1 cellular context compared by ENCODE assay signal in the genomic region with DNA sequence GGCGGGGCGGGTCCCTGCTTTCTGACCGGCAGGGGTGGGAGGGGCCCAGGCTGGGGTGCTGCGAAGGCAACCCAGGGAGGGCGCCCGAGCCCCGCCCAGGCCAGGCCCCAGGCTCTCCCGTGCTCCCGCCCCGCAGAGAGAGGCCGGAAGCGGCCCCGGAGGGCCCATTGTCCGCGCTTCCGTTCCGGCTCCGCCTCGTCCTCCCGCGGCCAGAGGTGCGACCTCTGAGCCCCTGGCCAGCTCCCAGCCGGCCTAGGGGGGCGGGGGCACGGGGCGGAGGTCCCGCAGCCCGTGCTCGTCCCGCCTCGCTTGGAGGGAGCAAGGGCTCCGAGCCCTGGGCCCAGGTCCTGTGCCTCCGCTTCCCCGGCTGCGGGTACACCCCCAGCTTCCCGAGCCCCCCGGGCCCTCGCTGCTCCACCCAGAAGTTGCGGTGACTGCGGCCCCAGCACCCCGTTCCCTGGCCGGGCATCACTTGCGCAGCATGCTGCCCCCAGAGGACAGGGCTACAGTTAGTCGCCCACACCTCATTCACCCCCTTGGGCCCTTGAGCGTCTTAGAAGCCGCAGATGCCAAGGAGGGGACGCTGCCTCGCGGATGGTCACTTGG.
A peak's percentile ranks its signal among the peaks of the same experiment; 100 is the strongest.
TF ChIP-seq lines count a peak whose summit lies in the region.

No MANE protein-coding gene starts in this region.

TF ChIP-seq in HepG2, 621 proteins besides CTCF, POLR2A, EP300 and RAD21 (continued from another document):
- TF ChIP-seq PRDM10 (CRISPR knock-in tag; IDR thresholded peaks at IDR 0.05; ENCODE audit: low read depth), result peak; percentile 81
- TF ChIP-seq DNMT1 (CRISPR knock-in tag; IDR thresholded peaks at IDR 0.05), result no peak
- no peak for TF ChIP-seq FOSL1 (CRISPR knock-in tag; IDR thresholded peaks at IDR 0.05; ENCODE audit: borderline replicate concordance)
- no peak for TF ChIP-seq ZNF660 (CRISPR knock-in tag; IDR thresholded peaks at IDR 0.05; ENCODE audit: borderline replicate concordance, low read depth)
- TF ChIP-seq ZNF891 (CRISPR knock-in tag; IDR thresholded peaks at IDR 0.05), result 0 out of 2 replicates have a peak, but pooled peaks have one; percentile 56
- TF ChIP-seq MYNN (CRISPR knock-in tag; IDR thresholded peaks at IDR 0.05; ENCODE audit: low read depth), result no peak
- TF ChIP-seq, protein P1, sequence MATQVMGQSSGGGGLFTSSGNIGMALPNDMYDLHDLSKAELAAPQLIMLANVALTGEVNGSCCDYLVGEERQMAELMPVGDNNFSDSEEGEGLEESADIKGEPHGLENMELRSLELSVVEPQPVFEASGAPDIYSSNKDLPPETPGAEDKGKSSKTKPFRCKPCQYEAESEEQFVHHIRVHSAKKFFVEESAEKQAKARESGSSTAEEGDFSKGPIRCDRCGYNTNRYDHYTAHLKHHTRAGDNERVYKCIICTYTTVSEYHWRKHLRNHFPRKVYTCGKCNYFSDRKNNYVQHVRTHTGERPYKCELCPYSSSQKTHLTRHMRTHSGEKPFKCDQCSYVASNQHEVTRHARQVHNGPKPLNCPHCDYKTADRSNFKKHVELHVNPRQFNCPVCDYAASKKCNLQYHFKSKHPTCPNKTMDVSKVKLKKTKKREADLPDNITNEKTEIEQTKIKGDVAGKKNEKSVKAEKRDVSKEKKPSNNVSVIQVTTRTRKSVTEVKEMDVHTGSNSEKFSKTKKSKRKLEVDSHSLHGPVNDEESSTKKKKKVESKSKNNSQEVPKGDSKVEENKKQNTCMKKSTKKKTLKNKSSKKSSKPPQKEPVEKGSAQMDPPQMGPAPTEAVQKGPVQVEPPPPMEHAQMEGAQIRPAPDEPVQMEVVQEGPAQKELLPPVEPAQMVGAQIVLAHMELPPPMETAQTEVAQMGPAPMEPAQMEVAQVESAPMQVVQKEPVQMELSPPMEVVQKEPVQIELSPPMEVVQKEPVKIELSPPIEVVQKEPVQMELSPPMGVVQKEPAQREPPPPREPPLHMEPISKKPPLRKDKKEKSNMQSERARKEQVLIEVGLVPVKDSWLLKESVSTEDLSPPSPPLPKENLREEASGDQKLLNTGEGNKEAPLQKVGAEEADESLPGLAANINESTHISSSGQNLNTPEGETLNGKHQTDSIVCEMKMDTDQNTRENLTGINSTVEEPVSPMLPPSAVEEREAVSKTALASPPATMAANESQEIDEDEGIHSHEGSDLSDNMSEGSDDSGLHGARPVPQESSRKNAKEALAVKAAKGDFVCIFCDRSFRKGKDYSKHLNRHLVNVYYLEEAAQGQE (IDR thresholded peaks at IDR 0.05; ENCODE audit: borderline replicate concordance in 1 of 2, low read depth in 1 of 2, low read length in 2 of 2), result peak in 1 of 2 experiments; percentile 47; a peak in 1 of 4 replicates
- peak; percentile 29 for TF ChIP-seq ZNF142 (CRISPR knock-in tag; IDR thresholded peaks at IDR 0.05)
- TF ChIP-seq EZH2 (conservative IDR thresholded peaks at IDR 0.05; ENCODE audit: low read depth, low read length), result no peak
- TF ChIP-seq, protein P2, sequence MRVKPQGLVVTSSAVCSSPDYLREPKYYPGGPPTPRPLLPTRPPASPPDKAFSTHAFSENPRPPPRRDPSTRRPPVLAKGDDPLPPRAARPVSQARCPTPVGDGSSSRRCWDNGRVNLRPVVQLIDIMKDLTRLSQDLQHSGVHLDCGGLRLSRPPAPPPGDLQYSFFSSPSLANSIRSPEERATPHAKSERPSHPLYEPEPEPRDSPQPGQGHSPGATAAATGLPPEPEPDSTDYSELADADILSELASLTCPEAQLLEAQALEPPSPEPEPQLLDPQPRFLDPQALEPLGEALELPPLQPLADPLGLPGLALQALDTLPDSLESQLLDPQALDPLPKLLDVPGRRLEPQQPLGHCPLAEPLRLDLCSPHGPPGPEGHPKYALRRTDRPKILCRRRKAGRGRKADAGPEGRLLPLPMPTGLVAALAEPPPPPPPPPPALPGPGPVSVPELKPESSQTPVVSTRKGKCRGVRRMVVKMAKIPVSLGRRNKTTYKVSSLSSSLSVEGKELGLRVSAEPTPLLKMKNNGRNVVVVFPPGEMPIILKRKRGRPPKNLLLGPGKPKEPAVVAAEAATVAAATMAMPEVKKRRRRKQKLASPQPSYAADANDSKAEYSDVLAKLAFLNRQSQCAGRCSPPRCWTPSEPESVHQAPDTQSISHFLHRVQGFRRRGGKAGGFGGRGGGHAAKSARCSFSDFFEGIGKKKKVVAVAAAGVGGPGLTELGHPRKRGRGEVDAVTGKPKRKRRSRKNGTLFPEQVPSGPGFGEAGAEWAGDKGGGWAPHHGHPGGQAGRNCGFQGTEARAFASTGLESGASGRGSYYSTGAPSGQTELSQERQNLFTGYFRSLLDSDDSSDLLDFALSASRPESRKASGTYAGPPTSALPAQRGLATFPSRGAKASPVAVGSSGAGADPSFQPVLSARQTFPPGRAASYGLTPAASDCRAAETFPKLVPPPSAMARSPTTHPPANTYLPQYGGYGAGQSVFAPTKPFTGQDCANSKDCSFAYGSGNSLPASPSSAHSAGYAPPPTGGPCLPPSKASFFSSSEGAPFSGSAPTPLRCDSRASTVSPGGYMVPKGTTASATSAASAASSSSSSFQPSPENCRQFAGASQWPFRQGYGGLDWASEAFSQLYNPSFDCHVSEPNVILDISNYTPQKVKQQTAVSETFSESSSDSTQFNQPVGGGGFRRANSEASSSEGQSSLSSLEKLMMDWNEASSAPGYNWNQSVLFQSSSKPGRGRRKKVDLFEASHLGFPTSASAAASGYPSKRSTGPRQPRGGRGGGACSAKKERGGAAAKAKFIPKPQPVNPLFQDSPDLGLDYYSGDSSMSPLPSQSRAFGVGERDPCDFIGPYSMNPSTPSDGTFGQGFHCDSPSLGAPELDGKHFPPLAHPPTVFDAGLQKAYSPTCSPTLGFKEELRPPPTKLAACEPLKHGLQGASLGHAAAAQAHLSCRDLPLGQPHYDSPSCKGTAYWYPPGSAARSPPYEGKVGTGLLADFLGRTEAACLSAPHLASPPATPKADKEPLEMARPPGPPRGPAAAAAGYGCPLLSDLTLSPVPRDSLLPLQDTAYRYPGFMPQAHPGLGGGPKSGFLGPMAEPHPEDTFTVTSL (CRISPR knock-in tag; IDR thresholded peaks at IDR 0.05; ENCODE audit: borderline replicate concordance), result no peak
- TF ChIP-seq MXI1 (IDR thresholded peaks at IDR 0.05; ENCODE audit: borderline replicate concordance, low read depth, low read length), result peak; percentile 80; the same call in 1 of the 3 replicates
- TF ChIP-seq NAIF1 (CRISPR knock-in tag; IDR thresholded peaks at IDR 0.05; ENCODE audit: borderline replicate concordance), result no peak
- TF ChIP-seq HDAC6 (IDR thresholded peaks at IDR 0.05; ENCODE audit: low read depth, low read length), result no peak
- no peak for TF ChIP-seq KMT2A (CRISPR knock-in tag; IDR thresholded peaks at IDR 0.05)
- no peak; the same call in 1 of the 2 replicates for TF ChIP-seq HMG20A (CRISPR knock-in tag; IDR thresholded peaks at IDR 0.05; ENCODE audit: borderline replicate concordance)
- TF ChIP-seq AGO1 (IDR thresholded peaks at IDR 0.05; ENCODE audit: low read depth, low read length, poor library complexity, severe bottlenecking), result no peak
- TF ChIP-seq THYN1 (CRISPR knock-in tag; IDR thresholded peaks at IDR 0.05; ENCODE audit: borderline replicate concordance, low read depth), result no peak
- TF ChIP-seq ZFAT (CRISPR knock-in tag; conservative IDR thresholded peaks at IDR 0.05), result no peak
- TF ChIP-seq ZFY (CRISPR knock-in tag; IDR thresholded peaks at IDR 0.05), result peak; percentile 81
- TF ChIP-seq TCF7 (IDR thresholded peaks at IDR 0.05; ENCODE audit: low read depth), result no peak
- TF ChIP-seq ZFP41 (CRISPR knock-in tag; IDR thresholded peaks at IDR 0.05; ENCODE audit: borderline replicate concordance), result 0 out of 2 replicates have a peak, but pooled peaks have one; percentile 28
- TF ChIP-seq ZNF780A (CRISPR knock-in tag; IDR thresholded peaks at IDR 0.05), result no peak; the same call in 1 of the 2 replicates
- peak; percentile 91; the same call in 1 of the 2 replicates for TF ChIP-seq KLF12 (CRISPR knock-in tag; IDR thresholded peaks at IDR 0.05; ENCODE audit: borderline replicate concordance)
- TF ChIP-seq MED8 (CRISPR knock-in tag; IDR thresholded peaks at IDR 0.05; ENCODE audit: insufficient replicate concordance), result peak; percentile 81
